ENCODE assay signal across 24 cellular contexts in genomic region chr3:197344582-197345318, GRCh38.
"Had no signal": no experiment of that assay in that cellular context is flagged by ENCODE, and none has a peak within 500 bp of the region (broad histone marks: within the 10 kb centered on the region; RNA-seq: fewer than 3 reads in every experiment).

No MANE protein-coding gene starts in this region.

- H3K4me3 ChIP-seq: cardiac muscle cell had no signal

- H3K27me3 ChIP-seq: cardiac muscle cell had no signal

- FAIRE-seq: astrocyte had no signal

- DNase-seq: activated CD4-positive, alpha-beta T cell treated with anti-CD3 and anti-CD28 coated beads for 36 hours; activated CD8-positive, alpha-beta memory T cell treated with anti-CD3 and anti-CD28 coated beads, Interleukin-2, amount 50 U/mL, for 48 hours; activated CD8-positive, alpha-beta T cell treated with anti-CD3 and anti-CD28 coated beads, Interleukin-2, amount 10 ng/mL, durations not matched to agents 7 days and 5 days; activated naive CD4-positive, alpha-beta T cell; activated naive CD8-positive, alpha-beta T cell treated with anti-CD3 and anti-CD28 coated beads, Interleukin-2, amount 50 U/mL, for 24 hours; activated T-cell treated with anti-CD3 and anti-CD28 coated beads, Interleukin-2, amount 50 U/mL, for 1 hour; amniotic stem cell; NCI-H1048; NCI-H146; NCI-H187 treated with DMSO at 0.1 percent for 48 hours; NCI-H2081 treated with DMSO at 0.1 percent for 48 hours; NCI-H2171; NCI-H226; NCI-H526; NCI-H774; NK-92 treated with Interleukin-12 subunit alpha and Interleukin-12 subunit beta, amount 100 ng/mL, for 24 hours; RPMI8226; T-cell; T-helper 2 cell had no signal

- ATAC-seq: activated CD4-positive, alpha-beta T cell treated with anti-CD3 and anti-CD28 coated beads for 36 hours; activated CD8-positive, alpha-beta T cell treated with anti-CD3 and anti-CD28 coated beads, Interleukin-2, amount 10 ng/mL, durations not matched to agents 7 days and 5 days; activated naive CD4-positive, alpha-beta T cell treated with anti-CD3 and anti-CD28 coated beads, Interleukin-2, amount 50 U/mL, for 72 hours; activated naive CD8-positive, alpha-beta T cell treated with anti-CD3 and anti-CD28 coated beads, Interleukin-2, amount 50 U/mL, for 24 hours; Panc1; T-cell had no signal

- H3K27ac ChIP-seq: cardiac muscle cell, VCaP had no signal

- H3K36me3 ChIP-seq: cardiac muscle cell had no signal
